In genomic region chr20:5100684-5101347, GRCh38 we compare ENCODE assay signal across 8 cellular contexts.
DNase-seq lines count a peak whose midpoint lies in the region; ATAC-seq, FAIRE-seq and TF ChIP-seq lines count a peak whose summit lies in the region.

No MANE protein-coding gene starts in this region.

- no peak overlapping the region for H3K4me2 ChIP-seq in DND-41 (ENCODE audit: insufficient read depth, low read length)

- H3K27me3 ChIP-seq in DND-41 (ENCODE audit: insufficient read depth, low read length, poor library complexity): no peaks in the 10 kb centered on the region

- FAIRE-seq in endometrium (lab: Jason Lieb, UNC): peak; percentile 15

- no peak overlapping the region for H3K4me3 ChIP-seq in DND-41 (ENCODE audit: low read depth in 1 of 2, low read length in 2 of 2)

- peak; percentile 87 for ATAC-seq in DND-41 (ENCODE audit: insufficient read depth, low read depth)
- ATAC-seq in HG03135 (IDR thresholded peaks at IDR 0.05; ENCODE audit: unreplicated experiment): peak; percentile 60
- ATAC-seq in GM19397 (IDR thresholded peaks at IDR 0.05; ENCODE audit: unreplicated experiment): no peak

- H3K36me3 ChIP-seq in DND-41 (ENCODE audit: insufficient read depth, low read length): peaks cover 90% of the 10 kb centered on the region

- peak; percentile 90 for TF ChIP-seq CTCF in DND-41 (IDR thresholded peaks at IDR 0.05; ENCODE audit: borderline replicate concordance, extremely low read depth, low read length, poor library complexity, severe bottlenecking)

- no peaks in the 10 kb centered on the region; the same call in 1 of the 2 replicates for H4K20me1 ChIP-seq in DND-41 (ENCODE audit: insufficient read depth, low read length)

- no peak overlapping the region for H3K27ac ChIP-seq in DND-41 (ENCODE audit: low read length)

- no peak overlapping the region for H3K9ac ChIP-seq in DND-41 (ENCODE audit: low read depth, low read length)

- H3K4me1 ChIP-seq in DND-41 (ENCODE audit: insufficient read depth, low read length): no peaks in the 10 kb centered on the region

- no peak overlapping the region for H2AFZ ChIP-seq in DND-41 (ENCODE audit: low read depth, low read length)

- no peaks in the 10 kb centered on the region for H3K9me3 ChIP-seq in DND-41 (ENCODE audit: insufficient read depth, low read length, severe bottlenecking)

- 0 out of 2 replicates have a peak, but pooled peaks cover 7% of the 10 kb centered on the region for H3K79me2 ChIP-seq in DND-41 (ENCODE audit: insufficient read depth, low read length)

- DNase-seq in DND-41: peak; percentile 72
- DNase-seq in NCI-H82 treated with DMSO at 0.1 percent for 48 hours (lab: John Stamatoyannopoulos, UW; ENCODE audit: unreplicated experiment): peak; percentile 34
- DNase-seq in activated CD8-positive, alpha-beta memory T cell treated with anti-CD3 and anti-CD28 coated beads for 4 hours (ENCODE audit: low read depth in 2 of 2): peak; percentile 47 to 58
- DNase-seq in middle frontal gyrus (ENCODE audit: extremely low spot score, low spot score): peak; percentile 67
- DNase-seq in stimulated activated CD8-positive, alpha-beta memory T cell treated with anti-CD3 and anti-CD28 coated beads, Interleukin-7, amount 100 ng/mL, for 1 hour (ENCODE audit: low read depth in 2 of 2): peak; percentile 57 to 63
